In genomic region chr13:67355791-67356190, GRCh38 we compare ENCODE assay signal across 2 cellular contexts.
TF ChIP-seq lines count a peak whose summit lies in the region.

No MANE protein-coding gene starts in this region.

TF ChIP-seq in IMR-90, 13 proteins besides CTCF, POLR2A, EP300 and RAD21 (continued from another document):
- TF ChIP-seq RFX5 (IDR thresholded peaks at IDR 0.05; ENCODE audit: low read depth, low read length) = no peak
- no peak for TF ChIP-seq USF2 (IDR thresholded peaks at IDR 0.05; ENCODE audit: low read depth, low read length)
- TF ChIP-seq MAZ (IDR thresholded peaks at IDR 0.05; ENCODE audit: borderline replicate concordance, low read depth, low read length) = no peak
- TF ChIP-seq MAFK (IDR thresholded peaks at IDR 0.05; ENCODE audit: low read depth, low read length) = no peak
- TF ChIP-seq FOS (IDR thresholded peaks at IDR 0.05; ENCODE audit: low read depth, low read length) = no peak
- no peak for TF ChIP-seq RCOR1 (IDR thresholded peaks at IDR 0.05; ENCODE audit: insufficient replicate concordance, low read length)
- no peak for TF ChIP-seq BHLHE40 (IDR thresholded peaks at IDR 0.05; ENCODE audit: low read depth, low read length)
- TF ChIP-seq, protein P1, sequence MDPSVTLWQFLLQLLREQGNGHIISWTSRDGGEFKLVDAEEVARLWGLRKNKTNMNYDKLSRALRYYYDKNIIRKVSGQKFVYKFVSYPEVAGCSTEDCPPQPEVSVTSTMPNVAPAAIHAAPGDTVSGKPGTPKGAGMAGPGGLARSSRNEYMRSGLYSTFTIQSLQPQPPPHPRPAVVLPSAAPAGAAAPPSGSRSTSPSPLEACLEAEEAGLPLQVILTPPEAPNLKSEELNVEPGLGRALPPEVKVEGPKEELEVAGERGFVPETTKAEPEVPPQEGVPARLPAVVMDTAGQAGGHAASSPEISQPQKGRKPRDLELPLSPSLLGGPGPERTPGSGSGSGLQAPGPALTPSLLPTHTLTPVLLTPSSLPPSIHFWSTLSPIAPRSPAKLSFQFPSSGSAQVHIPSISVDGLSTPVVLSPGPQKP (IDR thresholded peaks at IDR 0.05; ENCODE audit: borderline replicate concordance, low read depth, low read length) = no peak
TF ChIP-seq in IMR-90: peak in this region for 0.

TF ChIP-seq in WTC11, 78 proteins besides CTCF, POLR2A, EP300 and RAD21 (continued from another document):
- TF ChIP-seq ZSCAN18 (CRISPR knock-in tag; IDR thresholded peaks at IDR 0.05) = no peak
- TF ChIP-seq, protein P2, sequence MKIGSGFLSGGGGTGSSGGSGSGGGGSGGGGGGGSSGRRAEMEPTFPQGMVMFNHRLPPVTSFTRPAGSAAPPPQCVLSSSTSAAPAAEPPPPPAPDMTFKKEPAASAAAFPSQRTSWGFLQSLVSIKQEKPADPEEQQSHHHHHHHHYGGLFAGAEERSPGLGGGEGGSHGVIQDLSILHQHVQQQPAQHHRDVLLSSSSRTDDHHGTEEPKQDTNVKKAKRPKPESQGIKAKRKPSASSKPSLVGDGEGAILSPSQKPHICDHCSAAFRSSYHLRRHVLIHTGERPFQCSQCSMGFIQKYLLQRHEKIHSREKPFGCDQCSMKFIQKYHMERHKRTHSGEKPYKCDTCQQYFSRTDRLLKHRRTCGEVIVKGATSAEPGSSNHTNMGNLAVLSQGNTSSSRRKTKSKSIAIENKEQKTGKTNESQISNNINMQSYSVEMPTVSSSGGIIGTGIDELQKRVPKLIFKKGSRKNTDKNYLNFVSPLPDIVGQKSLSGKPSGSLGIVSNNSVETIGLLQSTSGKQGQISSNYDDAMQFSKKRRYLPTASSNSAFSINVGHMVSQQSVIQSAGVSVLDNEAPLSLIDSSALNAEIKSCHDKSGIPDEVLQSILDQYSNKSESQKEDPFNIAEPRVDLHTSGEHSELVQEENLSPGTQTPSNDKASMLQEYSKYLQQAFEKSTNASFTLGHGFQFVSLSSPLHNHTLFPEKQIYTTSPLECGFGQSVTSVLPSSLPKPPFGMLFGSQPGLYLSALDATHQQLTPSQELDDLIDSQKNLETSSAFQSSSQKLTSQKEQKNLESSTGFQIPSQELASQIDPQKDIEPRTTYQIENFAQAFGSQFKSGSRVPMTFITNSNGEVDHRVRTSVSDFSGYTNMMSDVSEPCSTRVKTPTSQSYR (CRISPR knock-in tag; IDR thresholded peaks at IDR 0.05) = no peak
- TF ChIP-seq, protein P3, sequence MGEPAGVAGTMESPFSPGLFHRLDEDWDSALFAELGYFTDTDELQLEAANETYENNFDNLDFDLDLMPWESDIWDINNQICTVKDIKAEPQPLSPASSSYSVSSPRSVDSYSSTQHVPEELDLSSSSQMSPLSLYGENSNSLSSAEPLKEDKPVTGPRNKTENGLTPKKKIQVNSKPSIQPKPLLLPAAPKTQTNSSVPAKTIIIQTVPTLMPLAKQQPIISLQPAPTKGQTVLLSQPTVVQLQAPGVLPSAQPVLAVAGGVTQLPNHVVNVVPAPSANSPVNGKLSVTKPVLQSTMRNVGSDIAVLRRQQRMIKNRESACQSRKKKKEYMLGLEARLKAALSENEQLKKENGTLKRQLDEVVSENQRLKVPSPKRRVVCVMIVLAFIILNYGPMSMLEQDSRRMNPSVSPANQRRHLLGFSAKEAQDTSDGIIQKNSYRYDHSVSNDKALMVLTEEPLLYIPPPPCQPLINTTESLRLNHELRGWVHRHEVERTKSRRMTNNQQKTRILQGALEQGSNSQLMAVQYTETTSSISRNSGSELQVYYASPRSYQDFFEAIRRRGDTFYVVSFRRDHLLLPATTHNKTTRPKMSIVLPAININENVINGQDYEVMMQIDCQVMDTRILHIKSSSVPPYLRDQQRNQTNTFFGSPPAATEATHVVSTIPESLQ (CRISPR knock-in tag; IDR thresholded peaks at IDR 0.05) = no peak
